ENCODE assay signal across 22 cellular contexts in the genomic region with DNA sequence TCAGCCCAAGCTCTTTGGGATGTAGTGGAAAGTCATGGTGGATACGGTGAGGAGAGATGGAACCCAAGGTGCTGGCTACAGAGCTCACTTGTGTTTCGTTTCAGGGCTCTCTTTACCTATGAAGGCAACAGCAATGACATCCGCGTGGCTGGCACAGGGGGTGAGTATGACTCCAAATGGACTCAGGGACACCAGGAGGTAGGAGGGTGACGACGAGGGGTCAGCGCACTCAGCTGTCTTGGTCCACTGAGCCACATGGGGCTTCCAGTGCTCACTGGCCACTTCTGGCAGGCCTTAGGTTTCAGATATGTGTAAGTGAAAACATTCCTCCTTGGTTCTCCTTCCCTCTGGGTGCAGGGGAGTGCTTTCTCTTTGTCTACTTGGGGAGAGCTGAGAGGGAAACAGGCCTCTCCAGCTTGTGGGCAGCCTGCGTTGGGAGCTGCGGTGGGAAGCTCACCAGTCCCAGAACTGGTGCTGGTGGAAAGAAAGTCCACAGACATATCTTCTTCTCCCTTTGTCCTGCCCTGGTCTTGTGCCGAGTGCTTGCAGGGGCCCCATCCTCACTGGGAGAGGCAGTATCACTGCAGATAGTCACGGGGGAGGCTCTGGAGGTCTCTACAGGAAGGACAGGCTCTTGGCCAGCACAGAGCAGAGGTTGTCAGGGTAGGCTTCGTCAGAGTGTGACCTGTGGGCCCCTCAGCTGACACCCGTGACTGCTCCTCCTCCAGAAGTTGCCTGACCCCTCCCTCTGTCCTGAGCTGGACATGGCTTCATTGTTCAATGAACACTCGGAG. TPM values are rescaled to one million over a fixed set of nuclear protein-coding genes. Genes with fewer than 3 reads are reported as not detected.
A peak's percentile ranks its signal among the peaks of the same experiment; 100 is the strongest.
DNase-seq lines count a peak whose midpoint lies in the region; ATAC-seq and TF ChIP-seq lines count a peak whose summit lies in the region.
"Had no signal": no experiment of that assay in that cellular context is flagged by ENCODE, and none has a peak within 500 bp of the region (broad histone marks: within the 10 kb centered on the region; RNA-seq: fewer than 3 reads in every experiment).

No MANE protein-coding gene starts in this region.

- H3K27me3 ChIP-seq in suprapubic skin = no peaks in the 10 kb centered on the region
- H3K27me3 ChIP-seq: neural progenitor cell, tibial nerve had no signal

- no peaks in the 10 kb centered on the region for H3K27me3 Mint-ChIP-seq in activated T-cell treated with anti-CD3 and anti-CD28 coated beads, Interleukin-2, amount 50 U/mL, for 24 hours
- H3K27me3 Mint-ChIP-seq in activated T-cell treated with anti-CD3 and anti-CD28 coated beads, Interleukin-2, amount 50 U/mL, for 4 hours (ENCODE audit: low read depth) = no peaks in the 10 kb centered on the region
- no peaks in the 10 kb centered on the region for H3K27me3 Mint-ChIP-seq in activated CD4-positive, alpha-beta memory T cell treated with anti-CD3 and anti-CD28 coated beads, Interleukin-2, amount 10 ng/mL, durations not matched to agents 7 days and 5 days

- peaks cover 96% of the 10 kb centered on the region for H3K36me3 Mint-ChIP-seq in activated T-cell treated with anti-CD3 and anti-CD28 coated beads, Interleukin-2, amount 50 U/mL, for 24 hours (ENCODE audit: low read depth)
- H3K36me3 Mint-ChIP-seq in activated T-cell treated with anti-CD3 and anti-CD28 coated beads, Interleukin-2, amount 50 U/mL, for 4 hours (ENCODE audit: insufficient read depth) = peaks cover 31% of the 10 kb centered on the region
- peaks cover 79% of the 10 kb centered on the region for H3K36me3 Mint-ChIP-seq in activated CD4-positive, alpha-beta memory T cell treated with anti-CD3 and anti-CD28 coated beads, Interleukin-2, amount 10 ng/mL, durations not matched to agents 7 days and 5 days (ENCODE audit: low read depth)

- TF ChIP-seq CTCF in suprapubic skin (IDR thresholded peaks at IDR 0.05) = no peak

- CTCF ChIA-PET in activated CD4-positive, alpha-beta memory T cell treated with anti-CD3 and anti-CD28 coated beads, Interleukin-2, amount 10 ng/mL, durations not matched to agents 7 days and 5 days (lab: Charles Lee) = no interaction called here

- peaks cover 71% of the 10 kb centered on the region for H3K4me1 Mint-ChIP-seq in activated T-cell treated with anti-CD3 and anti-CD28 coated beads, Interleukin-2, amount 50 U/mL, for 24 hours (ENCODE audit: low read depth)
- peaks cover 69% of the 10 kb centered on the region for H3K4me1 Mint-ChIP-seq in activated T-cell treated with anti-CD3 and anti-CD28 coated beads, Interleukin-2, amount 50 U/mL, for 4 hours (ENCODE audit: low read depth)
- peaks cover 63% of the 10 kb centered on the region for H3K4me1 Mint-ChIP-seq in activated CD4-positive, alpha-beta memory T cell treated with anti-CD3 and anti-CD28 coated beads, Interleukin-2, amount 10 ng/mL, durations not matched to agents 7 days and 5 days

- peaks cover 19% of the 10 kb centered on the region for H3K4me1 ChIP-seq in suprapubic skin

- peaks cover 58% of the 10 kb centered on the region for H3K36me3 ChIP-seq in suprapubic skin
- H3K36me3 ChIP-seq: neural progenitor cell had no signal

- POLR2A ChIA-PET in activated CD4-positive, alpha-beta memory T cell treated with anti-CD3 and anti-CD28 coated beads, Interleukin-2, amount 10 ng/mL, durations not matched to agents 7 days and 5 days (lab: Charles Lee) = interaction anchor here (1.0 to 2.7 kb wide), 4 partner anchors 11 to 31 kb away, joined by 3 to 12 read pairs (median 6); partner anchors contain the start of gene PGAM2

- ATAC-seq in activated T-cell treated with anti-CD3 and anti-CD28 coated beads, Interleukin-2, amount 50 U/mL, for 4 hours = no peak
- ATAC-seq in left lobe of liver (no peak), HG02981 (IDR thresholded peaks at IDR 0.05; ENCODE audit: unreplicated experiment) (no peak)
- ATAC-seq: left ventricle myocardium superior had no signal

- no peaks in the 10 kb centered on the region for H3K9me3 ChIP-seq in suprapubic skin
- H3K9me3 ChIP-seq: Caco-2, tibial nerve had no signal

- H3K9me3 Mint-ChIP-seq in activated T-cell treated with anti-CD3 and anti-CD28 coated beads, Interleukin-2, amount 50 U/mL, for 24 hours = no peaks in the 10 kb centered on the region
- no peaks in the 10 kb centered on the region for H3K9me3 Mint-ChIP-seq in activated T-cell treated with anti-CD3 and anti-CD28 coated beads, Interleukin-2, amount 50 U/mL, for 4 hours
- H3K9me3 Mint-ChIP-seq in activated CD4-positive, alpha-beta memory T cell treated with anti-CD3 and anti-CD28 coated beads, Interleukin-2, amount 10 ng/mL, durations not matched to agents 7 days and 5 days = no peaks in the 10 kb centered on the region
- H3K9me3 Mint-ChIP-seq: neural progenitor cell had no signal

- H3K27ac ChIP-seq in suprapubic skin = no peak overlapping the region
- H3K27ac ChIP-seq: neural progenitor cell, tibial nerve had no signal

- TF ChIP-seq EP300 in suprapubic skin (IDR thresholded peaks at IDR 0.05) = no peak

- TF ChIP-seq POLR2A in suprapubic skin (IDR thresholded peaks at IDR 0.05) = no peak

- peak overlapping the region; percentile 84 for H3K27ac Mint-ChIP-seq in activated T-cell treated with anti-CD3 and anti-CD28 coated beads, Interleukin-2, amount 50 U/mL, for 24 hours
- peak overlapping the region; percentile 57 for H3K27ac Mint-ChIP-seq in activated CD4-positive, alpha-beta memory T cell treated with anti-CD3 and anti-CD28 coated beads, Interleukin-2, amount 10 ng/mL, durations not matched to agents 7 days and 5 days
- H3K27ac Mint-ChIP-seq: neural progenitor cell had no signal

- peak; percentile 28 for DNase-seq in activated T-cell treated with anti-CD3 and anti-CD28 coated beads, Interleukin-2, amount 50 U/mL, for 24 hours
- DNase-seq in activated T-cell treated with anti-CD3 and anti-CD28 coated beads, Interleukin-2, amount 50 U/mL, for 4 hours = no peak
- no peak for DNase-seq in activated CD4-positive, alpha-beta memory T cell treated with anti-CD3 and anti-CD28 coated beads, Interleukin-2, amount 10 ng/mL, durations not matched to agents 7 days and 5 days
- DNase-seq in left lobe of liver (ENCODE audit: low spot score) (peak; percentile 34), suprapubic skin (ENCODE audit: low spot score in 2 of 2) (peak; percentile 41 to 52), NCI-H526 treated with DMSO at 0.1 percent for 48 hours (lab: John Stamatoyannopoulos, UW) (no peak)
- DNase-seq in activated CD4-positive, CD25-positive, alpha-beta regulatory T cell (lab: John Stamatoyannopoulos, UW) = no peak
- DNase-seq: Caco-2; caudate nucleus; GOT3; left ventricle myocardium superior; NCI-H1694 treated with DMSO at 0.1 percent for 48 hours; NCI-H446; SIG-M5; stimulated activated CD4-positive, alpha-beta T cell treated with anti-CD3 and anti-CD28 coated beads, Interleukin-2, amount 100 ng/mL, for 48 hours had no signal

- no peak overlapping the region for H3K4me3 ChIP-seq in suprapubic skin
- H3K4me3 ChIP-seq: neural progenitor cell, tibial nerve had no signal

- no peak overlapping the region for H3K4me3 Mint-ChIP-seq in activated T-cell treated with anti-CD3 and anti-CD28 coated beads, Interleukin-2, amount 50 U/mL, for 24 hours
- no peak overlapping the region for H3K4me3 Mint-ChIP-seq in activated T-cell treated with anti-CD3 and anti-CD28 coated beads, Interleukin-2, amount 50 U/mL, for 4 hours
- H3K4me3 Mint-ChIP-seq in activated CD4-positive, alpha-beta memory T cell treated with anti-CD3 and anti-CD28 coated beads, Interleukin-2, amount 10 ng/mL, durations not matched to agents 7 days and 5 days = no peak overlapping the region
- H3K4me3 Mint-ChIP-seq: neural progenitor cell had no signal

- 90% methylated on average over 12 of the region's 14 CpGs for WGBS in suprapubic skin

RNA-seq across cellular contexts. Expression of gene DBNL, which starts 5.8 kb away (rescaled TPM):
- 100 to 1,000 TPM; 147 to 167 (median 165) TPM for total RNA-seq in activated T-cell treated with anti-CD3 and anti-CD28 coated beads, Interleukin-2, amount 50 U/mL, for 4 hours
- total RNA-seq in activated CD4-positive, alpha-beta memory T cell treated with anti-CD3 and anti-CD28 coated beads, Interleukin-2, amount 10 ng/mL, durations not matched to agents 7 days and 5 days = 100 to 1,000 TPM; 175 to 176 TPM
- total RNA-seq in left lobe of liver (38.9 TPM), suprapubic skin (100 to 1,000 TPM in 1 of 4 donors, 10 to 100 TPM in 3; 95.7 to 133 (median 98.2) TPM)

RNA-seq across cellular contexts. Expression of gene PGAM2, which starts 15.0 kb away (rescaled TPM):
- under 1 TPM in 1 of 3 donors, not detected in 2; 0.24 TPM for total RNA-seq in activated T-cell treated with anti-CD3 and anti-CD28 coated beads, Interleukin-2, amount 50 U/mL, for 4 hours
- total RNA-seq in activated CD4-positive, alpha-beta memory T cell treated with anti-CD3 and anti-CD28 coated beads, Interleukin-2, amount 10 ng/mL, durations not matched to agents 7 days and 5 days = under 1 TPM in 1 of 2 experiments, not detected in 1; 0.43 TPM
- not detected for total RNA-seq in left lobe of liver
- 1 to 10 TPM in 2 of 4 donors, not detected in 2; 2.3 to 5.0 TPM for total RNA-seq in suprapubic skin
- total RNA-seq: activated CD8-positive, alpha-beta memory T cell treated with anti-CD3 and anti-CD28 coated beads for 36 hours; Caco-2; HT1080 had no signal

RNA-seq across cellular contexts. Expression of gene POLM, which starts 32.0 kb away (rescaled TPM):
- 10 to 100 TPM; 33.0 to 45.1 (median 37.7) TPM for total RNA-seq in activated T-cell treated with anti-CD3 and anti-CD28 coated beads, Interleukin-2, amount 50 U/mL, for 4 hours
- 10 to 100 TPM; 29.4 to 30.7 TPM for total RNA-seq in activated CD4-positive, alpha-beta memory T cell treated with anti-CD3 and anti-CD28 coated beads, Interleukin-2, amount 10 ng/mL, durations not matched to agents 7 days and 5 days
- total RNA-seq in left lobe of liver = 21.0 TPM
- total RNA-seq in suprapubic skin = 10 to 100 TPM; 38.0 to 77.6 (median 56.9) TPM

RNA-seq across cellular contexts. Expression of gene SPDYE1, which starts 52.6 kb away (rescaled TPM):
- not detected for total RNA-seq in activated T-cell treated with anti-CD3 and anti-CD28 coated beads, Interleukin-2, amount 50 U/mL, for 4 hours
- not detected for total RNA-seq in activated CD4-positive, alpha-beta memory T cell treated with anti-CD3 and anti-CD28 coated beads, Interleukin-2, amount 10 ng/mL, durations not matched to agents 7 days and 5 days
- total RNA-seq in left lobe of liver = not detected
- not detected for total RNA-seq in suprapubic skin
- total RNA-seq: activated CD8-positive, alpha-beta memory T cell treated with anti-CD3 and anti-CD28 coated beads for 36 hours; Caco-2; frontal cortex; G401; HT1080; left ventricle myocardium superior; tibial nerve had no signal

RNA-seq across cellular contexts. Expression of gene AEBP1, which starts 53.8 kb away (rescaled TPM):
- total RNA-seq in activated T-cell treated with anti-CD3 and anti-CD28 coated beads, Interleukin-2, amount 50 U/mL, for 4 hours = 10 to 100 TPM; 26.7 to 36.3 (median 35.7) TPM
- total RNA-seq in activated CD4-positive, alpha-beta memory T cell treated with anti-CD3 and anti-CD28 coated beads, Interleukin-2, amount 10 ng/mL, durations not matched to agents 7 days and 5 days = under 1 TPM; 0.30 to 0.38 TPM
- total RNA-seq in left lobe of liver = 9.4 TPM
- 10 to 100 TPM; 24.3 to 74.0 (median 43.3) TPM for total RNA-seq in suprapubic skin
- total RNA-seq: HT1080 had no signal

Comparison
In these comparisons a context has a peak if more than half of its experiments do, and no peak if none do; other contexts are left out.
1. DNase-seq: peak in activated T-cell treated with anti-CD3 and anti-CD28 coated beads, Interleukin-2, amount 50 U/mL, for 24 hours (single experiment), left lobe of liver (single experiment) and suprapubic skin (2 of 2); none in activated T-cell treated with anti-CD3 and anti-CD28 coated beads, Interleukin-2, amount 50 U/mL, for 4 hours (single experiment), activated CD4-positive, alpha-beta memory T cell treated with anti-CD3 and anti-CD28 coated beads, Interleukin-2, amount 10 ng/mL, durations not matched to agents 7 days and 5 days (single experiment), NCI-H526 treated with DMSO at 0.1 percent for 48 hours (single experiment) and activated CD4-positive, CD25-positive, alpha-beta regulatory T cell (0 of 4).